Comparison of ENCODE assay signal across 1 cellular context in the genomic region with DNA sequence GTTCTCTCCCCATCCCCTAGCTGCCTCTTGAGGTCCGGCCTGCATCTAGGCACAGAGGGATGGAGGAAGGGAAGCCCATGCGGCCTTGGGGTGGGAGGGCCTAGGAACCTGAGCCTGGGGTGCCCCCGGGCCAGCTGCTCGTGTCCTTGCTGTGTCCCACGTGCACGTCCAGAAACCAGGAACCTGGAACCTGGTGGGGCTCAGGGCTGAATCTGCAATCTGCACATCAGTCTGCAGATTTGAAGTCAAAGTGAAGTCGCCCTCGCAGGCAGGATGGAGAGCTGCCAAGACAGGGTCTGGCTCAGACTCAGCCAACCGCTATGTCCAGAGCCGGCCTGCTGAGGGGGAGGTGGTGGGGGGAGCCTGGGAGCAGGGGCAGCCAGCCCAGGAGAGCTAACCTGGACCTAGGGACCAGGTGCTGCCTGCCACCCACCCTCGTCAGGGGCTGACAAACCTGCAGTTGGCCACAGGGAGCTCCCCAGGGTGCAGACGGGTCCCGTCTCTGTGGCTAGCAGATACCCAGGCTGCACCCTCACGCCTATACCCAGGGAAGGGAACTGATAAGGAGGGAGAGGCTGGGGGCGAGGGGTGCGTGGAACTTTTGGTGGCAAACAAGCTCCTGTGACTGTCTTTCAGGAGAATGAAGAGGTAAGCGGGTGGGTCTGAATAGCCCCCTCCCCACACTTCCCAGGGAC.
A peak's percentile ranks its signal among the peaks of the same experiment; 100 is the strongest.
TF ChIP-seq lines count a peak whose summit lies in the region.

No MANE protein-coding gene starts in this region.

TF ChIP-seq in K562, 482 proteins besides CTCF, POLR2A, EP300 and RAD21:
- TF ChIP-seq FOXJ2 (tag; IDR thresholded peaks at IDR 0.05) (no peak), ZBTB7A (IDR thresholded peaks at IDR 0.05; ENCODE audit: borderline replicate concordance, control insufficient read depth, low read depth, low read length) (peak; percentile 35; the same call in 1 of the 2 replicates)
TF ChIP-seq in K562: peak in this region for 1.
